In genomic region chr9:14349141-14349817, GRCh38 we compare ENCODE assay signal across 10 cellular contexts. TPM values are rescaled to one million over a fixed set of nuclear protein-coding genes. Genes with fewer than 3 reads are reported as not detected.
A peak's percentile ranks its signal among the peaks of the same experiment; 100 is the strongest.
DNase-seq lines count a peak whose midpoint lies in the region; ATAC-seq and TF ChIP-seq lines count a peak whose summit lies in the region.
"Had no signal": no experiment of that assay in that cellular context is flagged by ENCODE, and none has a peak within 500 bp of the region (broad histone marks: within the 10 kb centered on the region; RNA-seq: fewer than 3 reads in every experiment).

No MANE protein-coding gene starts in this region.

- H2BK5ac ChIP-seq in H9 (ENCODE audit: insufficient read length, low read length): no peak overlapping the region

- no peak overlapping the region for H2BK12ac ChIP-seq in H9 (ENCODE audit: insufficient read length, low read depth, low read length)

- no peak overlapping the region for H3K14ac ChIP-seq in H9 (ENCODE audit: insufficient read depth, low read length)

- H3K4me1 Mint-ChIP-seq in H9: peaks cover 50 to 51% of the 10 kb centered on the region in 2 experiments
- H3K4me1 Mint-ChIP-seq in activated T-cell treated with anti-CD3 and anti-CD28 coated beads, Interleukin-2, amount 50 U/mL, for 4 hours (ENCODE audit: low read depth): peaks cover 13% of the 10 kb centered on the region

- H3T11ph ChIP-seq in H9 (ENCODE audit: low read length): no peak overlapping the region

- ATAC-seq in HG03342 (IDR thresholded peaks at IDR 0.05; ENCODE audit: unreplicated experiment): no peak
- ATAC-seq in activated T-cell treated with anti-CD3 and anti-CD28 coated beads, Interleukin-2, amount 50 U/mL, for 4 hours: no peak
- ATAC-seq in GM18861 (IDR thresholded peaks at IDR 0.05; ENCODE audit: unreplicated experiment): no peak

- H3K36me3 ChIP-seq in iPS DF 6.9 (ENCODE audit: control insufficient read depth, insufficient read depth, low read length): no peaks in the 10 kb centered on the region
- H3K36me3 ChIP-seq: adrenal gland had no signal

- H3K27me3 Mint-ChIP-seq in H9 (ENCODE audit: low read depth): peaks cover 90% of the 10 kb centered on the region
- H3K27me3 Mint-ChIP-seq in activated T-cell treated with anti-CD3 and anti-CD28 coated beads, Interleukin-2, amount 50 U/mL, for 4 hours (ENCODE audit: low read depth): peaks cover 71% of the 10 kb centered on the region

- no peaks in the 10 kb centered on the region for H4K20me1 ChIP-seq in H9 (ENCODE audit: control insufficient read depth, insufficient read depth, insufficient read length)

- no peak overlapping the region for H2BK15ac ChIP-seq in H9 (ENCODE audit: low read depth, low read length)

- H2AFZ ChIP-seq in H9 (ENCODE audit: low read length): no peak overlapping the region

- no peak overlapping the region for H4K8ac ChIP-seq in H9 (replicated peaks; ENCODE audit: insufficient read length, low read depth, low read length)

- no peak overlapping the region for H4K91ac ChIP-seq in H9 (ENCODE audit: insufficient read length, low read depth, low read length)

- peaks cover 2% of the 10 kb centered on the region; the same call in 1 of the 2 replicates for H3K4me1 ChIP-seq in H9 (ENCODE audit: insufficient read depth, low read length)
- no peaks in the 10 kb centered on the region for H3K4me1 ChIP-seq in iPS DF 6.9 (ENCODE audit: control insufficient read depth, insufficient read depth, low read length)

- H3K23ac ChIP-seq in H9 (ENCODE audit: insufficient read length, low read depth, low read length): no peak overlapping the region

- H2AK5ac ChIP-seq in H9 (ENCODE audit: insufficient read length, low read length): no peak overlapping the region

- H3K79me1 ChIP-seq in H9 (ENCODE audit: insufficient read depth, low read depth, low read length, poor library complexity, severe bottlenecking): no peaks in the 10 kb centered on the region

- H3K27ac ChIP-seq in H9 (ENCODE audit: insufficient read length, low read depth, low read length) (no peak overlapping the region), iPS DF 6.9 (ENCODE audit: low read length) (no peak overlapping the region)

- H3K27ac Mint-ChIP-seq in H9: no peak overlapping the region

- no peaks in the 10 kb centered on the region for H3K9me3 Mint-ChIP-seq in H9
- H3K9me3 Mint-ChIP-seq in activated T-cell treated with anti-CD3 and anti-CD28 coated beads, Interleukin-2, amount 50 U/mL, for 4 hours: no peaks in the 10 kb centered on the region

- H3K4ac ChIP-seq in H9 (ENCODE audit: low read depth, low read length): no peak overlapping the region

- no peak overlapping the region for H3K4me3 Mint-ChIP-seq in H9
- no peak overlapping the region for H3K4me3 Mint-ChIP-seq in activated T-cell treated with anti-CD3 and anti-CD28 coated beads, Interleukin-2, amount 50 U/mL, for 4 hours

- TF ChIP-seq CTCF in H9 (conservative IDR thresholded peaks at IDR 0.05) (no peak), retinal pigment epithelial cell (conservative IDR thresholded peaks at IDR 0.05; ENCODE audit: low read depth, low read length) (no peak)

- no peak overlapping the region for H3K9ac ChIP-seq in H9 (ENCODE audit: extremely low read depth, insufficient read length, low read length)

- no peak overlapping the region for H3K18ac ChIP-seq in H9 (ENCODE audit: insufficient read length, low read depth, low read length)

- H2BK120ac ChIP-seq in H9 (ENCODE audit: low read depth, low read length, poor library complexity, severe bottlenecking): no peak overlapping the region

- H3K27me3 ChIP-seq in H9 (ENCODE audit: insufficient read depth, low read length): peaks cover 42% of the 10 kb centered on the region
- H3K27me3 ChIP-seq in iPS DF 6.9 (ENCODE audit: control insufficient read depth, insufficient read depth, low read length): peaks cover 41% of the 10 kb centered on the region

- no peak overlapping the region for H3K56ac ChIP-seq in H9 (ENCODE audit: insufficient read length, low read depth, low read length)

- no CpG with 5 or more reads among the region's 30 CpGs for WGBS in H9 (ENCODE audit: extremely low coverage, insufficient read length, low lambda C conversion rate)
- no CpG with 5 or more reads among the region's 30 CpGs for WGBS in iPS DF 6.9 (ENCODE audit: insufficient coverage, insufficient read length)

- H4K5ac ChIP-seq in H9 (ENCODE audit: insufficient read length, low read depth, low read length): no peak overlapping the region

- no peak overlapping the region for H2BK20ac ChIP-seq in H9 (ENCODE audit: low read depth, low read length, poor library complexity, severe bottlenecking)

- peak overlapping the region; percentile 15; the same call in 1 of the 2 replicates for H3K4me3 ChIP-seq in iPS DF 6.9 (ENCODE audit: low read length)
- peak overlapping the region; percentile 49 for H3K4me3 ChIP-seq in retinal pigment epithelial cell (ENCODE audit: low read length)

- H3K79me2 ChIP-seq in H9 (ENCODE audit: insufficient read depth, low read length): no peaks in the 10 kb centered on the region

- no peak for DNase-seq in H9
- DNase-seq in astrocyte of the hippocampus (ENCODE audit: low read depth, low spot score): peak; percentile 64
- no peak for DNase-seq in iPS DF 6.9 (ENCODE audit: low read depth, low spot score)
- no peak for DNase-seq in retinal pigment epithelial cell (ENCODE audit: low read depth)
- DNase-seq in NCI-H2107 treated with DMSO at 0.1 percent for 48 hours (lab: John Stamatoyannopoulos, UW; ENCODE audit: unreplicated experiment): no peak
- no peak for DNase-seq in activated T-cell treated with anti-CD3 and anti-CD28 coated beads, Interleukin-2, amount 50 U/mL, for 4 hours
- DNase-seq: adrenal gland, NCI-H1930 had no signal

- peak overlapping the region; percentile 53 for H3K4me2 ChIP-seq in H9 (ENCODE audit: insufficient read depth, insufficient read length, low read length)

- H3K36me3 Mint-ChIP-seq in H9 (ENCODE audit: insufficient read depth in 1 of 3, low read depth in 3 of 3): no peaks in the 10 kb centered on the region
- no peaks in the 10 kb centered on the region for H3K36me3 Mint-ChIP-seq in activated T-cell treated with anti-CD3 and anti-CD28 coated beads, Interleukin-2, amount 50 U/mL, for 4 hours (ENCODE audit: insufficient read depth)

- H3K23me2 ChIP-seq in H9 (ENCODE audit: insufficient read length, low read depth, low read length, poor library complexity, severe bottlenecking): peaks cover 53% of the 10 kb centered on the region

- H3K9me3 ChIP-seq in H9 (ENCODE audit: control insufficient read depth, low read depth, low read length) (no peaks in the 10 kb centered on the region), iPS DF 6.9 (ENCODE audit: control insufficient read depth, insufficient read depth, low read length) (no peaks in the 10 kb centered on the region)
- H3K9me3 ChIP-seq: adrenal gland had no signal

RNA-seq across cellular contexts. Expression of gene NFIB, which starts 35.3 kb away (rescaled TPM):
- 13.3 and 14.3 TPM in 2 replicates for total RNA-seq in H9 (2021)
- under 1 TPM; 0.20 to 0.42 (median 0.30) TPM for total RNA-seq in activated T-cell treated with anti-CD3 and anti-CD28 coated beads, Interleukin-2, amount 50 U/mL, for 4 hours

Comparison
In these comparisons a context has a peak if more than half of its experiments do, and no peak if none do; other contexts are left out.
1. RNA of gene NFIB, which starts 35.3 kb away (total RNA-seq): 13.3 to 14.3 TPM in H9; 0.20 to 0.42 TPM in activated T-cell treated with anti-CD3 and anti-CD28 coated beads, Interleukin-2, amount 50 U/mL, for 4 hours; every median in the first group is over 10 times any median in the second.